8 cellular contexts compared by ENCODE assay signal in the genomic region with DNA sequence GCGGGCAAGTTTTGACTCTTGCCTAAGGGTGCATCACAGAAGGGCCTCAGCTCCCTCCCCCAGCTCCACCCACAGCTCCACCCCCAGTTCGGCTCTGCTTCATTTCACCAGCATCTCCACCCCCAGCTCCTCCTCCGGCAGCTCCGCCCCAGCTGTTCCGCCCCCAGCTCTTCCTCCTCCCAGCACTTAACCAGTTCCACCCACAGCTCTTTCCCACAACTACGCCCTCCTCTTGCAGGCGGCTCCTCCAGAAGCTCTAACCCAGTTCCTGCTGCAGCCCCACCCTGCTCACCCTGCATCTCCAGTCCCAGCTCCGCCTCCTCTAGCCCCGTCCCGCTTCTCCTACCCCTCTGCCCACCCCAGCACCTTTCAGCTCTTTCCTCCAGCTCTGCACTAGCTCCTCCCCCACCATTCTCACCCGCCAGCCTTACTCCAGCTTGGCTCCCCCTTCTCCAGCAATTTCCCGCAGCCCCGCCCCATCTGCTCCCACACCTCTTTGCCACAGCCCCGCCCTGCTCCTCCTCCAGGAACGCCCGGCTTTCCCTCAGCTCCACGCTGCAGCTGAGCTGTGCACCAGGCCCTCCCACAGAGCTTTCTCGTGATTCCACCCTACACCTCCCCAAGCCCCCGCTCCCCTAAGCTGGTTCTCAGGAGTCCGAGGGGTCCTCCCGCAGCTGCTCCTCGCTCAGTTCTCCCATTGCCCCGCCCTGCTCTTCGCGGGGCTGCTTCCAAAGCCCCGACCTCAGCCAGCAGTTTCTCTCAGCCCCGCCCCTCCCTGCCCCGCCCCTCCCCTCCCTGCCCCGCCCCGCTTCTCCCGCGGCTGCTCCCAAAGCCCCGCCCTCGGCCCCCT. TPM values are rescaled to one million over a fixed set of nuclear protein-coding genes. Genes with fewer than 3 reads are reported as not detected.
DNase-seq lines count a peak whose midpoint lies in the region; ATAC-seq and TF ChIP-seq lines count a peak whose summit lies in the region.

No MANE protein-coding gene starts in this region.

- H3K27me3 Mint-ChIP-seq in activated T-cell treated with anti-CD3 and anti-CD28 coated beads, Interleukin-2, amount 50 U/mL, for 24 hours = peaks cover 5% of the 10 kb centered on the region
- no peaks in the 10 kb centered on the region for H3K27me3 Mint-ChIP-seq in naive B cell

- H2AFZ ChIP-seq in PC-3 (ENCODE audit: low read length) = peak overlapping the region; percentile 63

- no peak for TF ChIP-seq POLR2A in esophagus muscularis mucosa (IDR thresholded peaks at IDR 0.05; ENCODE audit: low read depth)

- POLR2A ChIA-PET in PC-3 (lab: Charles Lee; ENCODE audit: unreplicated experiment) = interaction anchor here (0.9 to 2.5 kb wide), 2 partner anchors 12 to 400 kb away, joined by 3 to 32 read pairs; partner anchors contain the start of gene EOLA2

- CTCF ChIA-PET in PC-3 (lab: Charles Lee) = interaction anchor here (0.8 to 1.2 kb wide), 2 partner anchors 12 to 52 kb away, joined by 3 to 4 read pairs; no protein-coding TSS in a partner anchor

- H3K4me2 ChIP-seq in PC-3 (ENCODE audit: low read length) = peak overlapping the region; percentile 84

- no TSS peak for BruUV-seq in PC-3 (replicated peaks; lab: Mats Ljungman, UMichigan)

- H3K4me1 ChIP-seq in PC-3 (ENCODE audit: insufficient read depth, low read length) (peaks cover 8% of the 10 kb centered on the region; the same call in 1 of the 2 replicates), esophagus muscularis mucosa (peaks cover 6 to 11% (median 9%) of the 10 kb centered on the region in 4 donors)

- H3K4me1 Mint-ChIP-seq in activated T-cell treated with anti-CD3 and anti-CD28 coated beads, Interleukin-2, amount 50 U/mL, for 24 hours (ENCODE audit: low read depth) = peaks cover 10% of the 10 kb centered on the region
- peaks cover 0 to 31% (median 10%) of the 10 kb centered on the region in 3 donors for H3K4me1 Mint-ChIP-seq in naive B cell

- no peaks in the 10 kb centered on the region for H3F3A ChIP-seq in PC-3 (ENCODE audit: low read length, unreplicated experiment)

- H4K20me1 ChIP-seq in PC-3 (ENCODE audit: low read length) = no peaks in the 10 kb centered on the region

- H3K27me3 ChIP-seq in PC-3 (ENCODE audit: low read length) = no peaks in the 10 kb centered on the region
- H3K27me3 ChIP-seq in esophagus muscularis mucosa = no peaks in the 10 kb centered on the region

- 38% methylated on average over 33 of the region's 34 CpGs for WGBS in esophagus muscularis mucosa

- peak overlapping the region; percentile 62 for H3K27ac ChIP-seq in PC-3 (ENCODE audit: low read length)
- H3K27ac ChIP-seq in esophagus muscularis mucosa (replicated peaks in 1 of 4) = peak overlapping the region; percentile 80 to 93 (median 88)

- peak overlapping the region; percentile 54 for H3K4me3 ChIP-seq in Jurkat, Clone E6-1 (ENCODE audit: low read length)
- H3K4me3 ChIP-seq in PC-3 (ENCODE audit: low read length) (peak overlapping the region; percentile 72), esophagus muscularis mucosa (peak overlapping the region; percentile 56 to 73 (median 64))

- peak overlapping the region; percentile 80 for H3K4me3 Mint-ChIP-seq in activated T-cell treated with anti-CD3 and anti-CD28 coated beads, Interleukin-2, amount 50 U/mL, for 24 hours
- peak overlapping the region; percentile 78 to 97 (median 92) for H3K4me3 Mint-ChIP-seq in naive B cell

- H3K9me3 ChIP-seq in PC-3 (ENCODE audit: low read length) (no peaks in the 10 kb centered on the region), esophagus muscularis mucosa (no peaks in the 10 kb centered on the region)

- no peaks in the 10 kb centered on the region for H3K9me3 Mint-ChIP-seq in activated T-cell treated with anti-CD3 and anti-CD28 coated beads, Interleukin-2, amount 50 U/mL, for 24 hours
- H3K9me3 Mint-ChIP-seq in naive B cell = peaks cover 0 to 3% (median 0%) of the 10 kb centered on the region in 7 donors

- TF ChIP-seq EP300 in esophagus muscularis mucosa (IDR thresholded peaks at IDR 0.05) = no peak

- intact Hi-C loops in PC-3 (cut with micrococcal nuclease) (loop anchor here (2.0 kb wide), 2 partner anchors 29 to 45 kb away; no protein-coding TSS in a partner anchor), esophagus muscularis mucosa (cut with DNase I) (no loop called here)

- no peak for TF ChIP-seq CTCF in PC-3 (conservative IDR thresholded peaks at IDR 0.05; ENCODE audit: low read depth, low read length)
- TF ChIP-seq CTCF in esophagus muscularis mucosa (IDR thresholded peaks at IDR 0.05) = no peak

- peak overlapping the region; percentile 94 for H3K27ac Mint-ChIP-seq in activated T-cell treated with anti-CD3 and anti-CD28 coated beads, Interleukin-2, amount 50 U/mL, for 24 hours
- H3K27ac Mint-ChIP-seq in naive B cell = peak overlapping the region; percentile 95 to 99 (median 97)

- peaks cover 9% of the 10 kb centered on the region for H3K79me2 ChIP-seq in PC-3 (ENCODE audit: low read length)

- peak; percentile 34 for ATAC-seq in GM21619 (IDR thresholded peaks at IDR 0.05; ENCODE audit: unreplicated experiment)
- peak; percentile 62 for ATAC-seq in PC-3
- peak; percentile 43 to 44 for ATAC-seq in naive B cell (ENCODE audit: low read depth in 2 of 2)

- H3K9ac ChIP-seq in PC-3 (ENCODE audit: low read length) = peak overlapping the region; percentile 66

- DNase-seq in DMS 273 treated with DMSO at 0.1 percent for 48 hours (lab: John Stamatoyannopoulos, UW) (peak; percentile 81), PC-3 (peak; percentile 88), esophagus muscularis mucosa (ENCODE audit: extremely low spot score) (peak; percentile 96), naive B cell (peak; percentile 80)
- DNase-seq in Jurkat, Clone E6-1 (ENCODE audit: low read depth, low spot score) = peak; percentile 94
- DNase-seq in activated T-cell treated with anti-CD3 and anti-CD28 coated beads, Interleukin-2, amount 50 U/mL, for 24 hours = peak; percentile 85
- DNase-seq in stimulated activated CD8-positive, alpha-beta memory T cell treated with anti-CD3 and anti-CD28 coated beads, Interleukin-7, amount 100 ng/mL, for 4 hours (ENCODE audit: low read depth in 2 of 2) = peak; percentile 81 to 83

- no peaks in the 10 kb centered on the region for H3K36me3 ChIP-seq in PC-3 (ENCODE audit: low read depth, low read length)
- peaks cover 0 to 6% (median under 1%) of the 10 kb centered on the region in 4 donors for H3K36me3 ChIP-seq in esophagus muscularis mucosa

- H3K36me3 Mint-ChIP-seq in activated T-cell treated with anti-CD3 and anti-CD28 coated beads, Interleukin-2, amount 50 U/mL, for 24 hours (ENCODE audit: low read depth) = peaks cover 10% of the 10 kb centered on the region
- peaks cover 0 to 11% of the 10 kb centered on the region in 2 donors for H3K36me3 Mint-ChIP-seq in naive B cell

- no peaks in the 10 kb centered on the region for H3K9me2 ChIP-seq in PC-3 (replicated peaks; ENCODE audit: low read length)

RNA-seq across cellular contexts. Expression of gene EOLA1, which starts 1.3 kb away (rescaled TPM):
- 19.5 TPM for polyA plus RNA-seq in Jurkat, Clone E6-1 (2012; ENCODE audit: insufficient read depth, insufficient read length)
- total RNA-seq in PC-3 (2014; rRNA removed) (21.7 and 25.9 TPM in 2 replicates), esophagus muscularis mucosa (10 to 100 TPM; 11.9 to 33.6 (median 17.8) TPM)
- 10 to 100 TPM; 10.6 to 27.8 (median 23.2) TPM for polyA plus RNA-seq in naive B cell (ENCODE audit: low read depth in 6 of 6)

RNA-seq across cellular contexts. Expression of gene HSFX3, which starts 10.2 kb away (rescaled TPM):
- not detected for polyA plus RNA-seq in Jurkat, Clone E6-1 (2012; ENCODE audit: insufficient read depth, insufficient read length)
- total RNA-seq in PC-3 (2014; rRNA removed) (not detected in 2 replicates), esophagus muscularis mucosa (not detected)
- not detected for polyA plus RNA-seq in naive B cell (ENCODE audit: low read depth in 6 of 6)

RNA-seq across cellular contexts. Expression of gene IDS, which starts 34.4 kb away (rescaled TPM):
- 26.5 TPM for polyA plus RNA-seq in Jurkat, Clone E6-1 (2012; ENCODE audit: insufficient read depth, insufficient read length)
- 68.4 and 72.9 TPM in 2 replicates for total RNA-seq in PC-3 (2014; rRNA removed)
- total RNA-seq in esophagus muscularis mucosa = 10 to 100 TPM; 80.2 to 91.0 (median 86.4) TPM
- polyA plus RNA-seq in naive B cell (ENCODE audit: low read depth in 6 of 6) = 100 to 1,000 TPM in 1 of 6 donors, 10 to 100 TPM in 5; 71.1 to 106 (median 77.5) TPM

RNA-seq across cellular contexts. Expression of gene MAGEA9B, which starts 47.8 kb away (rescaled TPM):
- polyA plus RNA-seq in Jurkat, Clone E6-1 (2012; ENCODE audit: insufficient read depth, insufficient read length) = 60.8 TPM
- not detected in 2 replicates for total RNA-seq in PC-3 (2014; rRNA removed)
- not detected for total RNA-seq in esophagus muscularis mucosa
- polyA plus RNA-seq in naive B cell (ENCODE audit: low read depth in 6 of 6) = not detected

RNA-seq across cellular contexts. Expression of gene HSFX2, which starts 55.6 kb away (rescaled TPM):
- not detected for polyA plus RNA-seq in Jurkat, Clone E6-1 (2012; ENCODE audit: insufficient read depth, insufficient read length)
- not detected in 2 replicates for total RNA-seq in PC-3 (2014; rRNA removed)
- total RNA-seq in esophagus muscularis mucosa = under 1 TPM in 1 of 4 donors, not detected in 3; 0.45 TPM
- polyA plus RNA-seq in naive B cell (ENCODE audit: low read depth in 6 of 6) = under 1 TPM in 3 of 6 donors, not detected in 3; 0.18 to 0.72 (median 0.30) TPM

Comparison
In these comparisons a context has a peak if more than half of its experiments do, and no peak if none do; other contexts are left out.
1. Peak in every context shown above with its lines: DNase-seq, ATAC-seq, H3K4me3 ChIP-seq and H3K27ac ChIP-seq.